ENCODE assay signal across 22 cellular contexts in genomic region chr15:68407141-68407885, GRCh38. TPM values are rescaled to one million over a fixed set of nuclear protein-coding genes. Genes with fewer than 3 reads are reported as not detected.
DNase-seq lines count a peak whose midpoint lies in the region; ATAC-seq and TF ChIP-seq lines count a peak whose summit lies in the region.
"Had no signal": no experiment of that assay in that cellular context is flagged by ENCODE, and none has a peak within 500 bp of the region (broad histone marks: within the 10 kb centered on the region; RNA-seq: fewer than 3 reads in every experiment).

No MANE protein-coding gene starts in this region.

- no peak for TF ChIP-seq CTCF in colonic mucosa (IDR thresholded peaks at IDR 0.05)
- TF ChIP-seq CTCF in thoracic aorta (IDR thresholded peaks at IDR 0.05): no peak

- no peak overlapping the region for H3K27ac ChIP-seq in colonic mucosa
- H3K27ac ChIP-seq in thoracic aorta: peak overlapping the region; percentile 53 to 70
- H3K27ac ChIP-seq: VCaP had no signal

- H3K4me1 ChIP-seq in colonic mucosa (no peaks in the 10 kb centered on the region), thoracic aorta (ENCODE audit: control insufficient read depth in 1 of 2, low read depth in 2 of 2) (peaks cover 6 to 74% of the 10 kb centered on the region in 2 donors)

- no peaks in the 10 kb centered on the region for H3K36me3 ChIP-seq in colonic mucosa
- peaks cover 12% of the 10 kb centered on the region for H3K36me3 ChIP-seq in thoracic aorta

- H3K27me3 ChIP-seq in colonic mucosa: no peaks in the 10 kb centered on the region
- no peaks in the 10 kb centered on the region for H3K27me3 ChIP-seq in thoracic aorta (replicated peaks; ENCODE audit: insufficient read depth)

- H3K9me3 ChIP-seq in colonic mucosa: no peaks in the 10 kb centered on the region
- no peaks in the 10 kb centered on the region for H3K9me3 ChIP-seq in thoracic aorta

- no peak for ATAC-seq in activated CD4-positive, CD25-positive, alpha-beta regulatory T cell treated with anti-CD3 and anti-CD28 coated beads, Interleukin-2, amount 50 U/mL, for 24 hours
- ATAC-seq in thoracic aorta (ENCODE audit: insufficient number of reproducible peaks, low FRiP score, low read depth) (no peak), esophagus mucosa (no peak), GM21390 (IDR thresholded peaks at IDR 0.05; ENCODE audit: unreplicated experiment) (no peak)
- ATAC-seq: GM12878 had no signal

- no peak overlapping the region for H3K4me3 ChIP-seq in colonic mucosa
- no peak overlapping the region for H3K4me3 ChIP-seq in thoracic aorta
- H3K4me3 ChIP-seq: GM12878 had no signal

- intact Hi-C loops in colonic mucosa (cut with DNase I): no loop called here

- DNase-seq in activated CD4-positive, CD25-positive, alpha-beta regulatory T cell treated with anti-CD3 and anti-CD28 coated beads, Interleukin-2, amount 50 U/mL, for 72 hours: peak; percentile 11
- DNase-seq in colonic mucosa (peak; percentile 12), mucosa of gallbladder (ENCODE audit: low spot score) (peak; percentile 2), thoracic aorta (ENCODE audit: low spot score) (no peak), NCI-H69 (lab: John Stamatoyannopoulos, UW) (no peak)
- DNase-seq: 8988T; amygdala; C1 segment of cervical spinal cord; DMS 273 treated with DMSO at 0.1 percent for 48 hours; GF-D8; HFFc6; NCI-H2029; NCI-H524; nucleus accumbens; SHP77 treated with DMSO at 0.1 percent for 48 hours; stimulated activated CD4-positive, alpha-beta T cell treated with anti-CD3 and anti-CD28 coated beads, Interleukin-2, amount 100 ng/mL, for 48 hours; substantia nigra had no signal

- no peak overlapping the region for H3K9ac ChIP-seq in colonic mucosa (ENCODE audit: low read depth in 2 of 2, low read length in 2 of 2)

RNA-seq across cellular contexts. Expression of gene ITGA11, which starts 24.6 kb away (rescaled TPM):
- 1 to 10 TPM; 2.4 to 4.1 TPM for total RNA-seq in colonic mucosa
- 2.6 TPM for total RNA-seq in mucosa of gallbladder
- 100 to 1,000 TPM; 246 to 360 TPM for total RNA-seq in thoracic aorta
- 0.48 TPM for total RNA-seq in esophagus mucosa

Comparison
In these comparisons a context has a peak if more than half of its experiments do, and no peak if none do; other contexts are left out.
1. DNase-seq: peak in activated CD4-positive, CD25-positive, alpha-beta regulatory T cell treated with anti-CD3 and anti-CD28 coated beads, Interleukin-2, amount 50 U/mL, for 72 hours (single experiment), colonic mucosa (single experiment) and mucosa of gallbladder (single experiment); none in thoracic aorta (single experiment) and NCI-H69 (single experiment).
2. RNA of gene ITGA11, which starts 24.6 kb away (total RNA-seq): 246 to 360 TPM in thoracic aorta; 2.4 to 4.1 TPM in colonic mucosa, 2.6 TPM in mucosa of gallbladder (single experiment) and 0.48 TPM in esophagus mucosa (single experiment); every median in the first group is over 10 times any median in the second.